In genomic region chr4:142953171-142953570, GRCh38 we compare ENCODE assay signal across 28 cellular contexts.
"Had no signal": no experiment of that assay in that cellular context is flagged by ENCODE, and none has a peak within 500 bp of the region (broad histone marks: within the 10 kb centered on the region; RNA-seq: fewer than 3 reads in every experiment).

No MANE protein-coding gene starts in this region.

- ATAC-seq: activated CD4-positive, alpha-beta T cell treated with anti-CD3 and anti-CD28 coated beads for 36 hours; activated CD8-positive, alpha-beta memory T cell treated with anti-CD3 and anti-CD28 coated beads, Interleukin-2, amount 10 ng/mL, durations not matched to agents 7 days and 5 days; activated CD8-positive, alpha-beta T cell treated with anti-CD3 and anti-CD28 coated beads, Interleukin-2, amount 10 ng/mL, durations not matched to agents 7 days and 5 days; body of pancreas; effector memory CD8-positive, alpha-beta T cell; gastroesophageal sphincter; T-cell had no signal

- H3K9me3 Mint-ChIP-seq: activated CD4-positive, alpha-beta T cell treated with anti-CD3 and anti-CD28 coated beads, Interleukin-2, amount 10 ng/mL, durations not matched to agents 24 days and 14 days had no signal

- H3K4me3 ChIP-seq: body of pancreas, esophagus squamous epithelium, gastroesophageal sphincter had no signal

- H3K27ac ChIP-seq: body of pancreas, epithelial cell of prostate, esophagus squamous epithelium, gastroesophageal sphincter had no signal

- H3K4me1 Mint-ChIP-seq: activated CD4-positive, alpha-beta T cell treated with anti-CD3 and anti-CD28 coated beads for 36 hours; activated CD4-positive, alpha-beta T cell treated with anti-CD3 and anti-CD28 coated beads, Interleukin-2, amount 10 ng/mL, durations not matched to agents 24 days and 14 days; activated CD8-positive, alpha-beta memory T cell treated with anti-CD3 and anti-CD28 coated beads, Interleukin-2, amount 10 ng/mL, durations not matched to agents 7 days and 5 days; T-cell had no signal

- DNase-seq: activated CD4-positive, alpha-beta memory T cell treated with anti-CD3 and anti-CD28 coated beads for 36 hours; activated CD4-positive, alpha-beta T cell treated with anti-CD3 and anti-CD28 coated beads for 36 hours; activated CD4-positive, alpha-beta T cell treated with anti-CD3 and anti-CD28 coated beads, Interleukin-2, amount 10 ng/mL, durations not matched to agents 24 days and 14 days; activated CD4-positive, CD25-positive, alpha-beta regulatory T cell; activated CD4-positive, CD25-positive, alpha-beta regulatory T cell treated with anti-CD3 and anti-CD28 coated beads, Interleukin-2, amount 50 U/mL, for 72 hours; activated CD8-positive, alpha-beta memory T cell treated with anti-CD3 and anti-CD28 coated beads, Interleukin-2, amount 10 ng/mL, durations not matched to agents 7 days and 5 days; activated CD8-positive, alpha-beta memory T cell treated with anti-CD3 and anti-CD28 coated beads, Interleukin-2, amount 50 U/mL, for 4 hours; activated CD8-positive, alpha-beta T cell treated with anti-CD3 and anti-CD28 coated beads, Interleukin-2, amount 10 ng/mL, durations not matched to agents 7 days and 5 days; activated gamma-delta T cell; activated naive CD4-positive, alpha-beta T cell treated with anti-CD3 and anti-CD28 coated beads, Interleukin-2, amount 50 U/mL, for 16 hours; activated naive CD4-positive, alpha-beta T cell treated with Interleukin-2 at 50 U/mL for 16 hours; activated T-cell treated with anti-CD3 and anti-CD28 coated beads, Interleukin-2, amount 50 U/mL, for 1 hour; activated T-cell treated with anti-CD3 and anti-CD28 coated beads, Interleukin-2, amount 50 U/mL, for 48 hours; amygdala; aorta; body of pancreas; caudate nucleus; cortex of kidney; dermis blood vessel endothelial cell; effector CD4-positive, alpha-beta T cell; effector memory CD8-positive, alpha-beta T cell; esophagus squamous epithelium; SW 1271; T-cell; T-helper 2 cell had no signal

- H3K27me3 ChIP-seq: body of pancreas, esophagus squamous epithelium, gastroesophageal sphincter had no signal

- H3K9me3 ChIP-seq: body of pancreas, esophagus squamous epithelium, gastroesophageal sphincter had no signal

- H3K4me1 ChIP-seq: body of pancreas, esophagus squamous epithelium, gastroesophageal sphincter had no signal

- H3K36me3 ChIP-seq: esophagus squamous epithelium, gastroesophageal sphincter had no signal

- H3K27ac Mint-ChIP-seq: activated CD4-positive, alpha-beta memory T cell treated with anti-CD3 and anti-CD28 coated beads for 36 hours; activated CD4-positive, alpha-beta T cell treated with anti-CD3 and anti-CD28 coated beads for 36 hours; activated CD4-positive, alpha-beta T cell treated with anti-CD3 and anti-CD28 coated beads, Interleukin-2, amount 10 ng/mL, durations not matched to agents 24 days and 14 days; activated CD8-positive, alpha-beta memory T cell treated with anti-CD3 and anti-CD28 coated beads, Interleukin-2, amount 10 ng/mL, durations not matched to agents 7 days and 5 days; activated CD8-positive, alpha-beta T cell treated with anti-CD3 and anti-CD28 coated beads, Interleukin-2, amount 10 ng/mL, durations not matched to agents 7 days and 5 days; activated naive CD8-positive, alpha-beta T cell; effector memory CD8-positive, alpha-beta T cell; T-cell had no signal

- H3K36me3 Mint-ChIP-seq: activated CD8-positive, alpha-beta memory T cell treated with anti-CD3 and anti-CD28 coated beads, Interleukin-2, amount 10 ng/mL, durations not matched to agents 7 days and 5 days; T-cell had no signal

- H3K4me3 Mint-ChIP-seq: activated CD4-positive, alpha-beta memory T cell treated with anti-CD3 and anti-CD28 coated beads for 36 hours; activated CD4-positive, alpha-beta T cell treated with anti-CD3 and anti-CD28 coated beads for 36 hours; activated CD4-positive, alpha-beta T cell treated with anti-CD3 and anti-CD28 coated beads, Interleukin-2, amount 10 ng/mL, durations not matched to agents 24 days and 14 days; activated CD8-positive, alpha-beta memory T cell treated with anti-CD3 and anti-CD28 coated beads, Interleukin-2, amount 10 ng/mL, durations not matched to agents 7 days and 5 days; activated CD8-positive, alpha-beta T cell treated with anti-CD3 and anti-CD28 coated beads, Interleukin-2, amount 10 ng/mL, durations not matched to agents 7 days and 5 days; activated naive CD8-positive, alpha-beta T cell; effector memory CD8-positive, alpha-beta T cell; T-cell had no signal

- H3K27me3 Mint-ChIP-seq: activated CD4-positive, alpha-beta memory T cell treated with anti-CD3 and anti-CD28 coated beads for 36 hours had no signal
